In genomic region chr7:75987026-75987804, GRCh38 we compare ENCODE assay signal across 1 cellular context.
TF ChIP-seq lines count a peak whose summit lies in the region.

No MANE protein-coding gene starts in this region.

TF ChIP-seq in H1, 55 proteins besides CTCF, POLR2A, EP300 and RAD21:
- TF ChIP-seq POLR2AphosphoS5 (IDR thresholded peaks at IDR 0.05; ENCODE audit: low read depth, low read length) (peak; percentile 16; the same call in 1 of the 2 replicates), JUND (IDR thresholded peaks at IDR 0.05; ENCODE audit: low read length) (no peak)
TF ChIP-seq in H1: peak in this region for 1.
